Comparison of ENCODE assay signal across 8 cellular contexts in the genomic region with DNA sequence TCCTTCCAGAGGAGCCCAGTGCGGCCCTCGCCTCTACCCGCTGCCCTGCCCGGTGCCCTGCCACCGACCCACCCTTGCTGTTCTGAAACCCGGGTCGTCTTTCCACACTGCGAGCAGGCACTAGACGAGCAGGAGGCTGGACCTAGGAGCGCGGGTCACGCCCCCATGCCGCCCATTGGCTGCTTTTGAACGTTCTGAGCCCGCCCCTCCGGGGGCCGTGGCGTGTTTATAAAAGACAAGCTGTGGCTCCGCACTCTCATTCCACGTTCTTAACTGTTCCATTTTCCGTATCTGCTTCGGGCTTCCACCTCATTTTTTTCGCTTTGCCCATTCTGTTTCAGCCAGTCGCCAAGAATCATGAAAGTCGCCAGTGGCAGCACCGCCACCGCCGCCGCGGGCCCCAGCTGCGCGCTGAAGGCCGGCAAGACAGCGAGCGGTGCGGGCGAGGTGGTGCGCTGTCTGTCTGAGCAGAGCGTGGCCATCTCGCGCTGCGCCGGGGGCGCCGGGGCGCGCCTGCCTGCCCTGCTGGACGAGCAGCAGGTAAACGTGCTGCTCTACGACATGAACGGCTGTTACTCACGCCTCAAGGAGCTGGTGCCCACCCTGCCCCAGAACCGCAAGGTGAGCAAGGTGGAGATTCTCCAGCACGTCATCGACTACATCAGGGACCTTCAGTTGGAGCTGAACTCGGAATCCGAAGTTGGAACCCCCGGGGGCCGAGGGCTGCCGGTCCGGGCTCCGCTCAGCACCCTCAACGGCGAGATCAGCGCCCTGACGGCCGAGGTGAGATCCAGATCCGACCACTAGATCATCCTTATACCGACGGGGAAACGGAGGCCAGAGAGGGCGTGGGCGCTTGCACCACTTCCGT. TPM values are rescaled to one million over a fixed set of nuclear protein-coding genes. Genes with fewer than 3 reads are reported as not detected.
A peak's percentile ranks its signal among the peaks of the same experiment; 100 is the strongest.
DNase-seq lines count a peak whose midpoint lies in the region; ATAC-seq and TF ChIP-seq lines count a peak whose summit lies in the region.

A gene with protein sequence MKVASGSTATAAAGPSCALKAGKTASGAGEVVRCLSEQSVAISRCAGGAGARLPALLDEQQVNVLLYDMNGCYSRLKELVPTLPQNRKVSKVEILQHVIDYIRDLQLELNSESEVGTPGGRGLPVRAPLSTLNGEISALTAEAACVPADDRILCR (plus strand): TSS at position 259 of the 871 bp plus-strand sequence. CDS start 99 bp downstream, at position 358.

- H3K79me2 ChIP-seq in mammary epithelial cell (ENCODE audit: insufficient read depth, low read length): peaks cover 25% of the 10 kb centered on the region

- in situ Hi-C loops in mammary epithelial cell (cut with MboI; ENCODE audit: low sequenced_read_pairs in 2 of 2): loop anchor here (5.0 kb wide), 1 partner anchor 43 kb away; no protein-coding TSS in a partner anchor

- H3K9me3 ChIP-seq in mammary epithelial cell (replicated peaks; ENCODE audit: insufficient read depth, low read length) (no peaks in the 10 kb centered on the region), iPS-20b (ENCODE audit: insufficient read depth, low read depth, low read length) (no peaks in the 10 kb centered on the region), skeletal muscle tissue (ENCODE audit: control insufficient read depth in 3 of 3, low read length in 3 of 3) (no peaks in the 10 kb centered on the region)

- TF ChIP-seq CTCF in AG04449 (IDR thresholded peaks at IDR 0.05; ENCODE audit: insufficient read depth, low read length, missing control alignments) (no peak), WI38 (IDR thresholded peaks at IDR 0.05; ENCODE audit: low read depth, low read length) (no peak), mammary epithelial cell (conservative IDR thresholded peaks at IDR 0.05 in 1 of 2, IDR thresholded peaks at IDR 0.05 in 1 of 2; ENCODE audit: extremely low read depth in 1 of 2, insufficient read depth in 1 of 2, low read depth in 1 of 2, low read length in 2 of 2) (no peak)

- H3K36me3 ChIP-seq in mammary epithelial cell (ENCODE audit: insufficient read depth, low read length) (no peaks in the 10 kb centered on the region), iPS-20b (ENCODE audit: insufficient read depth, low read depth, low read length) (peaks cover 9% of the 10 kb centered on the region), skeletal muscle tissue (ENCODE audit: control insufficient read depth in 3 of 3, insufficient read depth in 3 of 3, low read length in 3 of 3) (peaks cover 0 to 5% (median 0%) of the 10 kb centered on the region in 3 donors)

- POLR2A ChIA-PET in AG04449 (lab: Yijun Ruan, JAX): interaction anchor here (0.6 to 3.4 kb wide), 16 partner anchors 10 to 134 kb away, joined by 3 to 51 read pairs (median 6); a partner anchor contains a TSS

- CTCF ChIA-PET in AG04449 (lab: Yijun Ruan, JAX): interaction anchor here (1.0 to 30.0 kb wide), 7 partner anchors 7 to 116 kb away, joined by 3 to 1856 read pairs (median 28); a partner anchor contains a TSS
- CTCF ChIA-PET in mammary epithelial cell (lab: Charles Lee; ENCODE audit: low non-redundant PET): interaction anchor here (0.6 kb wide), 1 partner anchor 220 kb away, joined by 7 read pairs; no protein-coding TSS in a partner anchor

- H3K9ac ChIP-seq in mammary epithelial cell (ENCODE audit: insufficient read depth, low read length) (peak within 1 kb of the TSS; percentile 93), iPS-20b (ENCODE audit: low read depth, low read length) (peak within 1 kb of the TSS; percentile 94), skeletal muscle tissue (ENCODE audit: low read depth in 1 of 3, low read length in 3 of 3) (peak within 1 kb of the TSS; percentile 84 to 90 (median 86))

- peak within 1 kb of the TSS; percentile 57 for H2AFZ ChIP-seq in mammary epithelial cell (ENCODE audit: low read depth, low read length)

- H3K27me3 ChIP-seq in mammary epithelial cell (ENCODE audit: insufficient read depth, low read length): no peaks in the 10 kb centered on the region
- H3K27me3 ChIP-seq in iPS-20b (ENCODE audit: insufficient read depth, low read length): no peaks in the 10 kb centered on the region
- no peaks in the 10 kb centered on the region for H3K27me3 ChIP-seq in skeletal muscle tissue (ENCODE audit: control insufficient read depth in 3 of 3, insufficient read depth in 3 of 3, low read length in 3 of 3)

- H3K4me1 ChIP-seq in mammary epithelial cell (ENCODE audit: insufficient read depth, low read length) (peaks cover 52% of the 10 kb centered on the region), iPS-20b (ENCODE audit: insufficient read depth, low read length) (peaks cover 24% of the 10 kb centered on the region), skeletal muscle tissue (ENCODE audit: control insufficient read depth in 3 of 3, insufficient read depth in 3 of 3, low read length in 3 of 3) (peaks cover 42 to 46% (median 43%) of the 10 kb centered on the region in 3 donors)

- dilution Hi-C loops in mammary epithelial cell (cut with HindIII; ENCODE audit: low sequenced_read_pairs): no loop called here

- peak within 1 kb of the TSS; percentile 83 for H3K4me2 ChIP-seq in mammary epithelial cell (ENCODE audit: insufficient read depth, low read depth, low read length)

- DNase-seq in AG04449 (ENCODE audit: low read depth, low spot score): no peak
- peak; percentile 96 for DNase-seq in NCI-H2227 treated with DMSO at 0.1 percent for 48 hours (lab: John Stamatoyannopoulos, UW)
- DNase-seq in mammary epithelial cell: peak; percentile 91

- H4K20me1 ChIP-seq in mammary epithelial cell (ENCODE audit: insufficient read depth, low read length): no peaks in the 10 kb centered on the region

- BruUV-seq in mammary epithelial cell (replicated peaks; lab: Mats Ljungman, UMichigan): TSS peak; percentile 87

- H3K4me3 ChIP-seq in AG04449 (ENCODE audit: low read depth, low read length) (peak within 1 kb of the TSS; percentile 88), WI38 (ENCODE audit: low read depth, low read length) (peak within 1 kb of the TSS; percentile 69), mammary epithelial cell (replicated peaks in 1 of 3; ENCODE audit: insufficient read depth in 1 of 3, low read depth in 2 of 3, low read length in 3 of 3) (peak within 1 kb of the TSS; percentile 75 to 95 (median 92)), iPS-20b (ENCODE audit: low read length) (peak within 1 kb of the TSS; percentile 89), skeletal muscle tissue (ENCODE audit: low read length in 3 of 3) (peak within 1 kb of the TSS; percentile 83 to 95 (median 92))

- peak within 1 kb of the TSS; percentile 85 for H3K27ac ChIP-seq in mammary epithelial cell (ENCODE audit: insufficient read depth, low read depth, low read length)
- H3K27ac ChIP-seq in iPS-20b (ENCODE audit: low read length): peak within 1 kb of the TSS; percentile 57
- H3K27ac ChIP-seq in skeletal muscle tissue (ENCODE audit: low read depth, low read length): peak within 1 kb of the TSS; percentile 83

- intact Hi-C loops in mammary epithelial cell (cut with micrococcal nuclease): loop anchor here (1.0 kb wide), 2 partner anchors 12 to 32 kb away; no protein-coding TSS in a partner anchor

- ATAC-seq in GM18909 (IDR thresholded peaks at IDR 0.05; ENCODE audit: poor library complexity, unreplicated experiment) (peak; percentile 91), HG03196 (IDR thresholded peaks at IDR 0.05; ENCODE audit: unreplicated experiment) (peak; percentile 78)

- WGBS in mammary epithelial cell (ENCODE audit: low coverage, missing lambda C conversion rate): under 1% methylated on average over 51 of the region's 74 CpGs

RNA-seq across cellular contexts. Expression of the gene that starts here (rescaled TPM):
- total RNA-seq in mammary epithelial cell (10 to 100 TPM; 66.2 to 86.1 TPM), skeletal muscle tissue (136 TPM)
- polyA plus RNA-seq in mammary epithelial cell: 206 TPM
- polyA minus RNA-seq in mammary epithelial cell: 20.0 TPM
